10 cellular contexts compared by ENCODE assay signal in genomic region chr3:51311055-51311454, GRCh38.
DNase-seq lines count a peak whose midpoint lies in the region; ATAC-seq, FAIRE-seq and TF ChIP-seq lines count a peak whose summit lies in the region.
"Had no signal": no experiment of that assay in that cellular context is flagged by ENCODE, and none has a peak within 500 bp of the region (broad histone marks: within the 10 kb centered on the region; RNA-seq: fewer than 3 reads in every experiment).

No MANE protein-coding gene starts in this region.

- H3K9me3 ChIP-seq in left ventricle myocardium inferior (replicated peaks) = peaks cover 10% of the 10 kb centered on the region
- no peaks in the 10 kb centered on the region for H3K9me3 ChIP-seq in OCI-LY7 (ENCODE audit: low read length)

- H3K4me3 ChIP-seq in left ventricle myocardium inferior (no peak overlapping the region), OCI-LY7 (ENCODE audit: low read depth, low read length, poor library complexity, severe bottlenecking) (no peak overlapping the region), fibroblast of mammary gland (ENCODE audit: control insufficient read depth, low read depth, low read length) (no peak overlapping the region)

- H3K36me3 ChIP-seq in left ventricle myocardium inferior = peaks cover 4% of the 10 kb centered on the region
- H3K36me3 ChIP-seq in OCI-LY7 (ENCODE audit: insufficient read depth, low read length) = no peaks in the 10 kb centered on the region

- no peak for FAIRE-seq in urothelium cell line (lab: Jason Lieb, UNC)

- no peaks in the 10 kb centered on the region for H3K79me2 ChIP-seq in OCI-LY7 (ENCODE audit: insufficient read depth, low read depth, low read length)

- POLR2A ChIA-PET in OCI-LY7 (lab: Charles Lee) = no interaction called here

- H4K20me1 ChIP-seq in OCI-LY7 (ENCODE audit: insufficient read depth, low read length) = no peaks in the 10 kb centered on the region

- no peak overlapping the region for H3K4me2 ChIP-seq in OCI-LY7 (ENCODE audit: low read length)

- TF ChIP-seq CTCF in left ventricle myocardium inferior (IDR thresholded peaks at IDR 0.05; ENCODE audit: borderline replicate concordance) = peak; percentile 37
- peak; percentile 64 for TF ChIP-seq CTCF in OCI-LY7 (conservative IDR thresholded peaks at IDR 0.05; ENCODE audit: low read length)
- TF ChIP-seq CTCF in fibroblast of mammary gland (conservative IDR thresholded peaks at IDR 0.05; ENCODE audit: control insufficient read depth, insufficient read depth, low read depth, low read length) = peak; percentile 45

- no TSS peak for BruUV-seq in OCI-LY7 (replicated peaks; lab: Mats Ljungman, UMichigan)

- no peak for ATAC-seq in HG03039 (IDR thresholded peaks at IDR 0.05; ENCODE audit: unreplicated experiment)
- no peak for ATAC-seq in GM21526 (IDR thresholded peaks at IDR 0.05; ENCODE audit: low FRiP score, unreplicated experiment)
- ATAC-seq: left cardiac atrium had no signal

- H3K27ac ChIP-seq in left ventricle myocardium inferior (replicated peaks) = no peak overlapping the region
- no peak overlapping the region for H3K27ac ChIP-seq in OCI-LY7 (ENCODE audit: low read depth, low read length, poor library complexity, severe bottlenecking)

- no peak overlapping the region for H2AFZ ChIP-seq in OCI-LY7 (ENCODE audit: low read length)

- no peaks in the 10 kb centered on the region for H3K9me2 ChIP-seq in OCI-LY7 (ENCODE audit: insufficient read depth, low read length)

- intact Hi-C loops in left ventricle myocardium inferior (cut with micrococcal nuclease) (no loop called here), cardiac septum (cut with DNase I) (no loop called here), OCI-LY7 (cut with micrococcal nuclease; ENCODE audit: unreplicated experiment) (no loop called here)

- H3K27me3 ChIP-seq in left ventricle myocardium inferior (ENCODE audit: low read depth) = no peaks in the 10 kb centered on the region

- DNase-seq in left ventricle myocardium inferior (no peak), cardiac septum (ENCODE audit: low spot score) (no peak), OCI-LY7 (ENCODE audit: low spot score) (peak; percentile 17), fibroblast of mammary gland (ENCODE audit: low read depth) (peak; percentile 28), urothelium cell line (ENCODE audit: low spot score) (peak; percentile 30), midbrain (lab: John Stamatoyannopoulos, UW) (no peak)
- DNase-seq: left cardiac atrium, T-cell had no signal

- H3K4me1 ChIP-seq in left ventricle myocardium inferior (no peaks in the 10 kb centered on the region), OCI-LY7 (ENCODE audit: insufficient read depth, low read length, poor library complexity, severe bottlenecking) (no peaks in the 10 kb centered on the region)

- CTCF ChIA-PET in OCI-LY7 (lab: Charles Lee; ENCODE audit: unreplicated experiment) = no interaction called here

Comparison
In these comparisons a context has a peak if more than half of its experiments do, and no peak if none do; other contexts are left out.
1. DNase-seq: peak in OCI-LY7 (single experiment), fibroblast of mammary gland (single experiment) and urothelium cell line (single experiment); none in left ventricle myocardium inferior (single experiment), cardiac septum (single experiment) and midbrain (single experiment).
2. Peak in every context shown above with its lines, with median percentiles within 50 percentile points of each other: CTCF ChIP-seq.